In the genomic region with DNA sequence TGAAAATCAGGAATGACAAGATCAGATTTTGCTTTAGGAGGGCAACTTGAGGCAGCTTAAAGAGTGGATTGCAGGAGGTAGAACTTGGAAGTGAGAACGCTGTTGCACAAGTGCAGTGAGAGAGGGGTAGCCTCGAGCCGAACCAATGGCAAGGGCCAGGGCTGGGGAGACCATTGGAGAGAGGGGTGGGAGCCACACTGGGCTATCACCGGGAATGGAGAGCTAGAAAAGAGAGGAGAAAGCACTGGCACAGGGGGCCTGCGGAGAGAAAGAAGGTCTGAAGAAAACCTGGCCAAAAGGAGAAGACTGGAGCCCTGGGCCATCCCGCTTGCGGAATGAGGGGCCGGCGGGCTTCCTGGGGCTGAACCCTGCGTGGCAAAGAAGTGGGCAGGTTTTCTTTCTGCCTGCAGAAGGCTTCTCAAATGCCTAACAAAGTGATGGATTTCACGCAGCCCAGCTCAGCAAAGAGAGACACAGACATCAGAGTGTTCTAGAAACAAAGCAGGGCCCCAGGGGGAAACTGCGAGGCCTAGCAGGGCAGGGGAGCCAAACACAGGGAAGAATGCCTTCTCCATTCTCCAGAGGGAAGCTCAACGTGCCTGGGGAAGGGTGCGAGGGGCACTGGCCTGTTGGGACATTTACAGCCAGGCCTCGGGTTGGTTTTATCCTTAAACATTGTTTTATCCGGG, we compare ENCODE assay signal across 1 cellular context.
TF ChIP-seq lines count a peak whose summit lies in the region.

No MANE protein-coding gene starts in this region.

TF ChIP-seq in neural cell, 6 proteins besides CTCF, POLR2A, EP300 and RAD21 (continued from another document):
- TF ChIP-seq, protein P1, sequence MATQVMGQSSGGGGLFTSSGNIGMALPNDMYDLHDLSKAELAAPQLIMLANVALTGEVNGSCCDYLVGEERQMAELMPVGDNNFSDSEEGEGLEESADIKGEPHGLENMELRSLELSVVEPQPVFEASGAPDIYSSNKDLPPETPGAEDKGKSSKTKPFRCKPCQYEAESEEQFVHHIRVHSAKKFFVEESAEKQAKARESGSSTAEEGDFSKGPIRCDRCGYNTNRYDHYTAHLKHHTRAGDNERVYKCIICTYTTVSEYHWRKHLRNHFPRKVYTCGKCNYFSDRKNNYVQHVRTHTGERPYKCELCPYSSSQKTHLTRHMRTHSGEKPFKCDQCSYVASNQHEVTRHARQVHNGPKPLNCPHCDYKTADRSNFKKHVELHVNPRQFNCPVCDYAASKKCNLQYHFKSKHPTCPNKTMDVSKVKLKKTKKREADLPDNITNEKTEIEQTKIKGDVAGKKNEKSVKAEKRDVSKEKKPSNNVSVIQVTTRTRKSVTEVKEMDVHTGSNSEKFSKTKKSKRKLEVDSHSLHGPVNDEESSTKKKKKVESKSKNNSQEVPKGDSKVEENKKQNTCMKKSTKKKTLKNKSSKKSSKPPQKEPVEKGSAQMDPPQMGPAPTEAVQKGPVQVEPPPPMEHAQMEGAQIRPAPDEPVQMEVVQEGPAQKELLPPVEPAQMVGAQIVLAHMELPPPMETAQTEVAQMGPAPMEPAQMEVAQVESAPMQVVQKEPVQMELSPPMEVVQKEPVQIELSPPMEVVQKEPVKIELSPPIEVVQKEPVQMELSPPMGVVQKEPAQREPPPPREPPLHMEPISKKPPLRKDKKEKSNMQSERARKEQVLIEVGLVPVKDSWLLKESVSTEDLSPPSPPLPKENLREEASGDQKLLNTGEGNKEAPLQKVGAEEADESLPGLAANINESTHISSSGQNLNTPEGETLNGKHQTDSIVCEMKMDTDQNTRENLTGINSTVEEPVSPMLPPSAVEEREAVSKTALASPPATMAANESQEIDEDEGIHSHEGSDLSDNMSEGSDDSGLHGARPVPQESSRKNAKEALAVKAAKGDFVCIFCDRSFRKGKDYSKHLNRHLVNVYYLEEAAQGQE (IDR thresholded peaks at IDR 0.05; ENCODE audit: borderline replicate concordance): no peak
TF ChIP-seq in neural cell: peak in this region for 0.
